In the genomic region with DNA sequence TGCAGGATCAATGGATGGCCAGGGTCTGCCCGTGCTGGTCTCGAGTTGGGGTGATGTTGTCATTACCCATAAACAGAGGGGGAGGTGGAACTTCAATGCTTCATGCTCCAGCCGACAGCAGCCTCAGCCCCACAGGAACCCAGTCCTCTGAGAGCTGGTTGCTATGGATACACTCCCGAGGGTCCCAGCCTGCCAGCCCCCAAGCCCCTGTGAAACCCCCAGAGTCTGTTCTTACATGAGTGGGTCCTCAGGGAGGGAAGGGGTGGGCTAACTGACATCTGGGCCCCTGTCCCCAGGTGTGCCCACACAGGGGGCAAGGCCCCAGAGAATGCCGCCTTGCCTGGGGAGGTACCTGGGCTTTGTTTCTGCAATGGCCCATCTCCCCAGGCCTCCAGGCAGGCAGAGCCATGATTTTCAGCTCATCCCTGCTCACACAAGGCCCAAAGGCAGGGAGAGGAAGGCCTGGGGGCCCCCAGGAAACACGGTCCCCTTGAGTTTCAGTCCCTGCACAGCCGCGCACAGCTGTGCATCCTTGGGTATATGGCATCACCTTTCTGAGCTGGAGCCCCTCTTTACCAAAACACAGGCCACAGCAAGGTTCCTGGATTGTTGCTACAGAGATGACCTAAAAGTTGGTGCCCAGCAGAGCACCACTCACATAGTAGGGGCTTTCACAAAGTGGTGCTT, we compare ENCODE assay signal across 3 cellular contexts.
TF ChIP-seq lines count a peak whose summit lies in the region.

No MANE protein-coding gene starts in this region.

TF ChIP-seq in SK-N-SH, 30 proteins besides CTCF, POLR2A, EP300 and RAD21:
- TF ChIP-seq FOSL2 (IDR thresholded peaks at IDR 0.05; ENCODE audit: borderline replicate concordance, low read depth) (no peak), RXRA (IDR thresholded peaks at IDR 0.05; ENCODE audit: borderline replicate concordance, low read depth) (no peak)

TF ChIP-seq in SK-N-SH treated with all-trans-retinoic acid at 6 μM for 48 hours, 23 proteins besides CTCF, POLR2A, EP300 and RAD21:
- TF ChIP-seq BACH2 (CRISPR knock-in tag; IDR thresholded peaks at IDR 0.05; ENCODE audit: borderline replicate concordance) (no peak), ARNTL (CRISPR knock-in tag; IDR thresholded peaks at IDR 0.05; ENCODE audit: borderline replicate concordance, low read depth) (no peak), SNAI2 (CRISPR knock-in tag; IDR thresholded peaks at IDR 0.05) (no peak), TCF4 (CRISPR knock-in tag; IDR thresholded peaks at IDR 0.05; ENCODE audit: borderline replicate concordance) (no peak), ZNF565 (CRISPR knock-in tag; conservative IDR thresholded peaks at IDR 0.05; ENCODE audit: low read depth) (no peak), ZFP3 (CRISPR knock-in tag; IDR thresholded peaks at IDR 0.05) (no peak), TOX (CRISPR knock-in tag; IDR thresholded peaks at IDR 0.05; ENCODE audit: borderline replicate concordance) (no peak), CSDC2 (CRISPR knock-in tag; IDR thresholded peaks at IDR 0.05) (no peak), ZNF8 (CRISPR knock-in tag; IDR thresholded peaks at IDR 0.05) (no peak), ISL1 (CRISPR knock-in tag; IDR thresholded peaks at IDR 0.05) (no peak), OSR1 (CRISPR knock-in tag; IDR thresholded peaks at IDR 0.05) (no peak), ZNF70 (CRISPR knock-in tag; IDR thresholded peaks at IDR 0.05) (no peak), ZFP30 (CRISPR knock-in tag; IDR thresholded peaks at IDR 0.05) (no peak), ZC3H10 (CRISPR knock-in tag; IDR thresholded peaks at IDR 0.05) (no peak)
- TF ChIP-seq, protein P1, sequence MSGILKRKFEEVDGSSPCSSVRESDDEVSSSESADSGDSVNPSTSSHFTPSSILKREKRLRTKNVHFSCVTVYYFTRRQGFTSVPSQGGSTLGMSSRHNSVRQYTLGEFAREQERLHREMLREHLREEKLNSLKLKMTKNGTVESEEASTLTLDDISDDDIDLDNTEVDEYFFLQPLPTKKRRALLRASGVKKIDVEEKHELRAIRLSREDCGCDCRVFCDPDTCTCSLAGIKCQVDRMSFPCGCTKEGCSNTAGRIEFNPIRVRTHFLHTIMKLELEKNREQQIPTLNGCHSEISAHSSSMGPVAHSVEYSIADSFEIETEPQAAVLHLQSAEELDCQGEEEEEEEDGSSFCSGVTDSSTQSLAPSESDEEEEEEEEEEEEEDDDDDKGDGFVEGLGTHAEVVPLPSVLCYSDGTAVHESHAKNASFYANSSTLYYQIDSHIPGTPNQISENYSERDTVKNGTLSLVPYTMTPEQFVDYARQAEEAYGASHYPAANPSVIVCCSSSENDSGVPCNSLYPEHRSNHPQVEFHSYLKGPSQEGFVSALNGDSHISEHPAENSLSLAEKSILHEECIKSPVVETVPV (CRISPR knock-in tag; IDR thresholded peaks at IDR 0.05): no peak
- TF ChIP-seq, protein P2, sequence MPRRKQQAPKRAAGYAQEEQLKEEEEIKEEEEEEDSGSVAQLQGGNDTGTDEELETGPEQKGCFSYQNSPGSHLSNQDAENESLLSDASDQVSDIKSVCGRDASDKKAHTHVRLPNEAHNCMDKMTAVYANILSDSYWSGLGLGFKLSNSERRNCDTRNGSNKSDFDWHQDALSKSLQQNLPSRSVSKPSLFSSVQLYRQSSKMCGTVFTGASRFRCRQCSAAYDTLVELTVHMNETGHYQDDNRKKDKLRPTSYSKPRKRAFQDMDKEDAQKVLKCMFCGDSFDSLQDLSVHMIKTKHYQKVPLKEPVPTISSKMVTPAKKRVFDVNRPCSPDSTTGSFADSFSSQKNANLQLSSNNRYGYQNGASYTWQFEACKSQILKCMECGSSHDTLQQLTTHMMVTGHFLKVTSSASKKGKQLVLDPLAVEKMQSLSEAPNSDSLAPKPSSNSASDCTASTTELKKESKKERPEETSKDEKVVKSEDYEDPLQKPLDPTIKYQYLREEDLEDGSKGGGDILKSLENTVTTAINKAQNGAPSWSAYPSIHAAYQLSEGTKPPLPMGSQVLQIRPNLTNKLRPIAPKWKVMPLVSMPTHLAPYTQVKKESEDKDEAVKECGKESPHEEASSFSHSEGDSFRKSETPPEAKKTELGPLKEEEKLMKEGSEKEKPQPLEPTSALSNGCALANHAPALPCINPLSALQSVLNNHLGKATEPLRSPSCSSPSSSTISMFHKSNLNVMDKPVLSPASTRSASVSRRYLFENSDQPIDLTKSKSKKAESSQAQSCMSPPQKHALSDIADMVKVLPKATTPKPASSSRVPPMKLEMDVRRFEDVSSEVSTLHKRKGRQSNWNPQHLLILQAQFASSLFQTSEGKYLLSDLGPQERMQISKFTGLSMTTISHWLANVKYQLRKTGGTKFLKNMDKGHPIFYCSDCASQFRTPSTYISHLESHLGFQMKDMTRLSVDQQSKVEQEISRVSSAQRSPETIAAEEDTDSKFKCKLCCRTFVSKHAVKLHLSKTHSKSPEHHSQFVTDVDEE (CRISPR knock-in tag; IDR thresholded peaks at IDR 0.05): no peak
- TF ChIP-seq, protein P3, sequence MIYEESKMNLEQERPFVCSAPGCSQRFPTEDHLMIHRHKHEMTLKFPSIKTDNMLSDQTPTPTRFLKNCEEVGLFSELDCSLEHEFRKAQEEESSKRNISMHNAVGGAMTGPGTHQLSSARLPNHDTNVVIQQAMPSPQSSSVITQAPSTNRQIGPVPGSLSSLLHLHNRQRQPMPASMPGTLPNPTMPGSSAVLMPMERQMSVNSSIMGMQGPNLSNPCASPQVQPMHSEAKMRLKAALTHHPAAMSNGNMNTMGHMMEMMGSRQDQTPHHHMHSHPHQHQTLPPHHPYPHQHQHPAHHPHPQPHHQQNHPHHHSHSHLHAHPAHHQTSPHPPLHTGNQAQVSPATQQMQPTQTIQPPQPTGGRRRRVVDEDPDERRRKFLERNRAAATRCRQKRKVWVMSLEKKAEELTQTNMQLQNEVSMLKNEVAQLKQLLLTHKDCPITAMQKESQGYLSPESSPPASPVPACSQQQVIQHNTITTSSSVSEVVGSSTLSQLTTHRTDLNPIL (CRISPR knock-in tag; IDR thresholded peaks at IDR 0.05; ENCODE audit: low read depth): no peak
- TF ChIP-seq, protein P4, sequence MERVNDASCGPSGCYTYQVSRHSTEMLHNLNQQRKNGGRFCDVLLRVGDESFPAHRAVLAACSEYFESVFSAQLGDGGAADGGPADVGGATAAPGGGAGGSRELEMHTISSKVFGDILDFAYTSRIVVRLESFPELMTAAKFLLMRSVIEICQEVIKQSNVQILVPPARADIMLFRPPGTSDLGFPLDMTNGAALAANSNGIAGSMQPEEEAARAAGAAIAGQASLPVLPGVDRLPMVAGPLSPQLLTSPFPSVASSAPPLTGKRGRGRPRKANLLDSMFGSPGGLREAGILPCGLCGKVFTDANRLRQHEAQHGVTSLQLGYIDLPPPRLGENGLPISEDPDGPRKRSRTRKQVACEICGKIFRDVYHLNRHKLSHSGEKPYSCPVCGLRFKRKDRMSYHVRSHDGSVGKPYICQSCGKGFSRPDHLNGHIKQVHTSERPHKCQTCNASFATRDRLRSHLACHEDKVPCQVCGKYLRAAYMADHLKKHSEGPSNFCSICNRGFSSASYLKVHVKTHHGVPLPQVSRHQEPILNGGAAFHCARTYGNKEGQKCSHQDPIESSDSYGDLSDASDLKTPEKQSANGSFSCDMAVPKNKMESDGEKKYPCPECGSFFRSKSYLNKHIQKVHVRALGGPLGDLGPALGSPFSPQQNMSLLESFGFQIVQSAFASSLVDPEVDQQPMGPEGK (CRISPR knock-in tag; IDR thresholded peaks at IDR 0.05; ENCODE audit: borderline replicate concordance): no peak

TF ChIP-seq in GM12878, 131 proteins besides CTCF, POLR2A, EP300 and RAD21:
- TF ChIP-seq TCF3 (IDR thresholded peaks at IDR 0.05; ENCODE audit: borderline replicate concordance, insufficient read depth, low read depth, low read length): peak; percentile 72; the same call in 1 of the 2 replicates
- TF ChIP-seq, protein P5, sequence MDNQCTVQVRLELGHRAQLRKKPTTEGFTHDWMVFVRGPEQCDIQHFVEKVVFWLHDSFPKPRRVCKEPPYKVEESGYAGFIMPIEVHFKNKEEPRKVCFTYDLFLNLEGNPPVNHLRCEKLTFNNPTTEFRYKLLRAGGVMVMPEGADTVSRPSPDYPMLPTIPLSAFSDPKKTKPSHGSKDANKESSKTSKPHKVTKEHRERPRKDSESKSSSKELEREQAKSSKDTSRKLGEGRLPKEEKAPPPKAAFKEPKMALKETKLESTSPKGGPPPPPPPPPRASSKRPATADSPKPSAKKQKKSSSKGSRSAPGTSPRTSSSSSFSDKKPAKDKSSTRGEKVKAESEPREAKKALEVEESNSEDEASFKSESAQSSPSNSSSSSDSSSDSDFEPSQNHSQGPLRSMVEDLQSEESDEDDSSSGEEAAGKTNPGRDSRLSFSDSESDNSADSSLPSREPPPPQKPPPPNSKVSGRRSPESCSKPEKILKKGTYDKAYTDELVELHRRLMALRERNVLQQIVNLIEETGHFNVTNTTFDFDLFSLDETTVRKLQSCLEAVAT (IDR thresholded peaks at IDR 0.05): no peak
- TF ChIP-seq YBX1 (IDR thresholded peaks at IDR 0.05): no peak
- TF ChIP-seq HCFC1 (IDR thresholded peaks at IDR 0.05; ENCODE audit: low read length): no peak
